8 cellular contexts compared by ENCODE assay signal in the genomic region with DNA sequence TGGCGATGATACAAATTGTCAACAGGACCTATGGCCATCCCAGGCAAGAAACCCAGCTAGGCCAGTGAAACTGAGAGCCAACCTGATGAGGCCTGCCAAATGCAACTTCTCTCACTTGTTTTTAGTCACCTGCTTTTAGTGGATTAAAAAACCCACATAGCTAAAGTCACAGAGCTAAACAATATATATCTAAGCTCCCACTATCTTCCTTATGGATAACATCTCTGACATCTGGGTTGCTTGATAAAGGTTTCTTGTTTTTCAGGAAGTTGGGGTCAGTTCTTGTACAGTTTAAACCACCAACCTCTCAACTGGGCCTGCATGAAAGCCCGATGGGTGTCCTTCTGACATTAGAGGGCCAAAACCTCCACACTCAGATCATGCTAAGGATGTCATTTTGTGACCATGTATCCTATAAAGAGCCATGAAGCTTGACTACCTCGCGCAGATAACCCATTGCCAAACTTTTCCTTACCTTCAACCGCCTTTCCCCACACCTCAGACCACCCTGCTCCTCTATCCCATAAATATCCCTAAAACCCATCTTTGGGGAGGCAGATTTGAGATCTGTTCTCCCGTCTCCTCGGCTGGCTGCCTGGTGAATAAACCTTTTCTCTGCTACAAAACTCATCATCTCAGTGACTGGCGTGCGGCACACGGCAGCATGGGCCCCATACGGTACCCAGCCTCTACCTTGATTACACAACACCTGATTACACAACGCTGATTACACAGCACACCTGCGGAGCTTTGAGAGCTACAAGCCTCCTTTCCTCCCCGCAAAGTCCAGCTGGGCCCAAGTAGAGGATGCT. TPM values are rescaled to one million over a fixed set of nuclear protein-coding genes. Genes with fewer than 3 reads are reported as not detected.
DNase-seq lines count a peak whose midpoint lies in the region; ATAC-seq and TF ChIP-seq lines count a peak whose summit lies in the region.

No MANE protein-coding gene starts in this region.

- H3K4me2 ChIP-seq in DND-41 (ENCODE audit: insufficient read depth, low read length) (peak overlapping the region; percentile 93), osteoblast (ENCODE audit: insufficient read depth, low read length) (peak overlapping the region; percentile 95)

- H3K4me1 ChIP-seq in DND-41 (ENCODE audit: insufficient read depth, low read length) (peaks cover 38% of the 10 kb centered on the region), SJSA1 (replicated peaks) (peaks cover 41% of the 10 kb centered on the region), esophagus (ENCODE audit: control insufficient read depth in 2 of 2, insufficient read depth in 2 of 2, low read length in 1 of 2) (no peaks in the 10 kb centered on the region), osteoblast (ENCODE audit: insufficient read depth, low read length) (peaks cover 30% of the 10 kb centered on the region)

- DNase-seq in DND-41 = no peak
- DNase-seq in SJSA1 (ENCODE audit: low read depth in 1 of 2, low spot score in 2 of 2) = no peak
- no peak for DNase-seq in osteoblast (ENCODE audit: insufficient read length, low spot score, missing footprints)
- no peak for DNase-seq in epidermal melanocyte (ENCODE audit: insufficient read length, low spot score)
- no peak for DNase-seq in H4 (ENCODE audit: low spot score)
- no peak for DNase-seq in iPS-NIHi7 (ENCODE audit: extremely low spot score)

- TF ChIP-seq CTCF in DND-41 (IDR thresholded peaks at IDR 0.05; ENCODE audit: borderline replicate concordance, extremely low read depth, low read length, poor library complexity, severe bottlenecking) (no peak), osteoblast (IDR thresholded peaks at IDR 0.05; ENCODE audit: extremely low read depth, low read depth, low read length) (no peak)

- H3K27me3 ChIP-seq in DND-41 (ENCODE audit: insufficient read depth, low read length, poor library complexity) (no peaks in the 10 kb centered on the region), SJSA1 (replicated peaks) (no peaks in the 10 kb centered on the region), esophagus (ENCODE audit: control insufficient read depth in 1 of 2, insufficient read depth in 2 of 2, low read length in 2 of 2) (no peaks in the 10 kb centered on the region), osteoblast (ENCODE audit: insufficient read depth, low read length) (no peaks in the 10 kb centered on the region)

- H2AFZ ChIP-seq in DND-41 (ENCODE audit: low read depth, low read length) (peak overlapping the region; percentile 97), osteoblast (ENCODE audit: low read length) (peak overlapping the region; percentile 98)

- H3K27ac ChIP-seq in DND-41 (ENCODE audit: low read length) = peak overlapping the region; percentile 79
- H3K27ac ChIP-seq in SJSA1 = no peak overlapping the region
- H3K27ac ChIP-seq in esophagus (ENCODE audit: low read depth in 2 of 2, low read length in 1 of 2) = peak overlapping the region; percentile 58 to 97
- H3K27ac ChIP-seq in osteoblast (ENCODE audit: low read depth, low read length) = peak overlapping the region; percentile 64

- H3K9me3 ChIP-seq in DND-41 (ENCODE audit: insufficient read depth, low read length, severe bottlenecking) (no peaks in the 10 kb centered on the region), SJSA1 (replicated peaks) (no peaks in the 10 kb centered on the region), esophagus (ENCODE audit: control insufficient read depth in 2 of 2, insufficient read depth in 1 of 2, low read depth in 1 of 2, low read length in 1 of 2) (no peaks in the 10 kb centered on the region), osteoblast (ENCODE audit: low read depth, low read length) (no peaks in the 10 kb centered on the region)

- H3K36me3 ChIP-seq in DND-41 (ENCODE audit: insufficient read depth, low read length) (no peaks in the 10 kb centered on the region), SJSA1 (peaks cover 8% of the 10 kb centered on the region; the same call in 1 of the 2 replicates), esophagus (ENCODE audit: control insufficient read depth in 2 of 2, insufficient read depth in 2 of 2, low read length in 1 of 2) (no peaks in the 10 kb centered on the region), osteoblast (ENCODE audit: insufficient read depth, low read length) (no peaks in the 10 kb centered on the region)

- H3K9ac ChIP-seq in DND-41 (ENCODE audit: low read depth, low read length) = peak overlapping the region; percentile 91

- WGBS in esophagus, 2 donors = 56 to 63% methylated on average over 14 of the region's 14 CpGs

- H3K4me3 ChIP-seq in DND-41 (ENCODE audit: low read depth in 1 of 2, low read length in 2 of 2) (peak overlapping the region; percentile 46 to 99; a peak in 3 of 4 replicates), SJSA1 (peak overlapping the region; percentile 76), esophagus (ENCODE audit: low read depth in 1 of 2, low read length in 2 of 2) (peak overlapping the region; percentile 89 to 96), osteoblast (ENCODE audit: insufficient read depth, low read length) (peak overlapping the region; percentile 97)

- H4K20me1 ChIP-seq in DND-41 (ENCODE audit: insufficient read depth, low read length) (no peaks in the 10 kb centered on the region), osteoblast (ENCODE audit: insufficient read depth, low read length) (peaks cover 5% of the 10 kb centered on the region)

- H3K79me2 ChIP-seq in DND-41 (ENCODE audit: insufficient read depth, low read length) (peaks cover 42% of the 10 kb centered on the region), osteoblast (ENCODE audit: insufficient read depth, low read length) (peaks cover 31% of the 10 kb centered on the region)

- ATAC-seq in DND-41 (ENCODE audit: insufficient read depth, low read depth) (peak; percentile 16), HG02870 (IDR thresholded peaks at IDR 0.05; ENCODE audit: unreplicated experiment) (peak; percentile 1)

RNA-seq across cellular contexts. Expression of a gene that starts 0.8 kb away (rescaled TPM):
- total RNA-seq in SJSA1 (2014; rRNA removed; shearing (Covaris generic)) = 15.3 and 18.6 TPM in 2 replicates
- polyA plus RNA-seq in esophagus = 10 to 100 TPM; 31.4 to 48.1 TPM
- 18.8 and 21.5 TPM in 2 replicates for total RNA-seq in osteoblast
- 20.9 and 22.7 TPM in 2 replicates for total RNA-seq in H4 (2014; rRNA removed; shearing (Covaris generic))
